ENCODE assay signal across 1 cellular context in the genomic region with DNA sequence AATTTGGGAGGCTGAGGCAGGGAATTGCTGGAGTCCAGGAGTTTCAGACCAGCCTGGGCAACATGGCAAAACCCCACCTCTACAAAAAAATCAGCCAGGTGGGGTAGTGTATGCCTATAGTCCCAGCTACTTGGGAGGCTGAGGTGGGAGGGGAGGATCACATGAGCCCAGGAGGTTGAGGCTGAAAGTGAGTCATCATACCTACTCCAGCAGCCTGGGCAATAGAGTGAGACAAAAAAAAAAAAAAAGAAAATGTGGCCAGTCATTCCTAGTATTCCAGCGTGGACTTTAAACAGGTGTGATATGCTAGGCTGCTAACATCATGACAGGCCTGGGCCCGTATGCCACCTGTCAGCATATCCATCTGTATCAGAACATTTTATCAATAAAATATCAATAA.
TF ChIP-seq lines count a peak whose summit lies in the region.

No MANE protein-coding gene starts in this region.

TF ChIP-seq in HCT116, 20 proteins besides CTCF, POLR2A, EP300 and RAD21 (continued from another document):
- TF ChIP-seq, protein P1, sequence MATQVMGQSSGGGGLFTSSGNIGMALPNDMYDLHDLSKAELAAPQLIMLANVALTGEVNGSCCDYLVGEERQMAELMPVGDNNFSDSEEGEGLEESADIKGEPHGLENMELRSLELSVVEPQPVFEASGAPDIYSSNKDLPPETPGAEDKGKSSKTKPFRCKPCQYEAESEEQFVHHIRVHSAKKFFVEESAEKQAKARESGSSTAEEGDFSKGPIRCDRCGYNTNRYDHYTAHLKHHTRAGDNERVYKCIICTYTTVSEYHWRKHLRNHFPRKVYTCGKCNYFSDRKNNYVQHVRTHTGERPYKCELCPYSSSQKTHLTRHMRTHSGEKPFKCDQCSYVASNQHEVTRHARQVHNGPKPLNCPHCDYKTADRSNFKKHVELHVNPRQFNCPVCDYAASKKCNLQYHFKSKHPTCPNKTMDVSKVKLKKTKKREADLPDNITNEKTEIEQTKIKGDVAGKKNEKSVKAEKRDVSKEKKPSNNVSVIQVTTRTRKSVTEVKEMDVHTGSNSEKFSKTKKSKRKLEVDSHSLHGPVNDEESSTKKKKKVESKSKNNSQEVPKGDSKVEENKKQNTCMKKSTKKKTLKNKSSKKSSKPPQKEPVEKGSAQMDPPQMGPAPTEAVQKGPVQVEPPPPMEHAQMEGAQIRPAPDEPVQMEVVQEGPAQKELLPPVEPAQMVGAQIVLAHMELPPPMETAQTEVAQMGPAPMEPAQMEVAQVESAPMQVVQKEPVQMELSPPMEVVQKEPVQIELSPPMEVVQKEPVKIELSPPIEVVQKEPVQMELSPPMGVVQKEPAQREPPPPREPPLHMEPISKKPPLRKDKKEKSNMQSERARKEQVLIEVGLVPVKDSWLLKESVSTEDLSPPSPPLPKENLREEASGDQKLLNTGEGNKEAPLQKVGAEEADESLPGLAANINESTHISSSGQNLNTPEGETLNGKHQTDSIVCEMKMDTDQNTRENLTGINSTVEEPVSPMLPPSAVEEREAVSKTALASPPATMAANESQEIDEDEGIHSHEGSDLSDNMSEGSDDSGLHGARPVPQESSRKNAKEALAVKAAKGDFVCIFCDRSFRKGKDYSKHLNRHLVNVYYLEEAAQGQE (IDR thresholded peaks at IDR 0.05; ENCODE audit: low read depth) = no peak
- TF ChIP-seq EZH2 (IDR thresholded peaks at IDR 0.05) (no peak), SRF (IDR thresholded peaks at IDR 0.05; ENCODE audit: low read depth) (no peak), EZH2phosphoT487 (IDR thresholded peaks at IDR 0.05; ENCODE audit: borderline replicate concordance) (no peak), SP1 (IDR thresholded peaks at IDR 0.05; ENCODE audit: low read depth) (no peak), CBX3 (IDR thresholded peaks at IDR 0.05; ENCODE audit: low read depth) (no peak), FOSL1 (IDR thresholded peaks at IDR 0.05; ENCODE audit: low read depth) (no peak), SIN3A (IDR thresholded peaks at IDR 0.05; ENCODE audit: low read depth) (no peak), ELF1 (IDR thresholded peaks at IDR 0.05; ENCODE audit: borderline replicate concordance, low read depth) (no peak), YY1 (IDR thresholded peaks at IDR 0.05; ENCODE audit: extremely low read depth, insufficient replicate concordance, low read depth, low read length) (no peak), TCF7L2 (IDR thresholded peaks at IDR 0.05; ENCODE audit: borderline replicate concordance, extremely low read depth, insufficient read depth, insufficient read length) (no peak), ZNF274 (IDR thresholded peaks at IDR 0.05; ENCODE audit: low read depth, low read length) (no peak), EGR1 (IDR thresholded peaks at IDR 0.05; ENCODE audit: low read depth) (no peak)
- TF ChIP-seq, protein P2, sequence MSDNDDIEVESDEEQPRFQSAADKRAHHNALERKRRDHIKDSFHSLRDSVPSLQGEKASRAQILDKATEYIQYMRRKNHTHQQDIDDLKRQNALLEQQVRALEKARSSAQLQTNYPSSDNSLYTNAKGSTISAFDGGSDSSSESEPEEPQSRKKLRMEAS (IDR thresholded peaks at IDR 0.05) = no peak
- TF ChIP-seq, protein P3, sequence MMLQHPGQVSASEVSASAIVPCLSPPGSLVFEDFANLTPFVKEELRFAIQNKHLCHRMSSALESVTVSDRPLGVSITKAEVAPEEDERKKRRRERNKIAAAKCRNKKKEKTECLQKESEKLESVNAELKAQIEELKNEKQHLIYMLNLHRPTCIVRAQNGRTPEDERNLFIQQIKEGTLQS (IDR thresholded peaks at IDR 0.05) = no peak
- TF ChIP-seq, protein P4, sequence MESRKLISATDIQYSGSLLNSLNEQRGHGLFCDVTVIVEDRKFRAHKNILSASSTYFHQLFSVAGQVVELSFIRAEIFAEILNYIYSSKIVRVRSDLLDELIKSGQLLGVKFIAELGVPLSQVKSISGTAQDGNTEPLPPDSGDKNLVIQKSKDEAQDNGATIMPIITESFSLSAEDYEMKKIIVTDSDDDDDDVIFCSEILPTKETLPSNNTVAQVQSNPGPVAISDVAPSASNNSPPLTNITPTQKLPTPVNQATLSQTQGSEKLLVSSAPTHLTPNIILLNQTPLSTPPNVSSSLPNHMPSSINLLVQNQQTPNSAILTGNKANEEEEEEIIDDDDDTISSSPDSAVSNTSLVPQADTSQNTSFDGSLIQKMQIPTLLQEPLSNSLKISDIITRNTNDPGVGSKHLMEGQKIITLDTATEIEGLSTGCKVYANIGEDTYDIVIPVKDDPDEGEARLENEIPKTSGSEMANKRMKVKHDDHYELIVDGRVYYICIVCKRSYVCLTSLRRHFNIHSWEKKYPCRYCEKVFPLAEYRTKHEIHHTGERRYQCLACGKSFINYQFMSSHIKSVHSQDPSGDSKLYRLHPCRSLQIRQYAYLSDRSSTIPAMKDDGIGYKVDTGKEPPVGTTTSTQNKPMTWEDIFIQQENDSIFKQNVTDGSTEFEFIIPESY (IDR thresholded peaks at IDR 0.05; ENCODE audit: extremely low read depth, insufficient replicate concordance, low read length) = no peak
TF ChIP-seq in HCT116: peak in this region for 0.
